ENCODE assay signal across 1 cellular context in genomic region chr10:59906417-59907202, GRCh38.
A peak's percentile ranks its signal among the peaks of the same experiment; 100 is the strongest.
TF ChIP-seq lines count a peak whose summit lies in the region.

Gene CCDC6 (minus strand): TSS chr10:59906556. CDS start chr10:59906424, 132 bp downstream.

TF ChIP-seq in K562, 482 proteins besides CTCF, POLR2A, EP300 and RAD21 (continued from another document and continues in another):
- TF ChIP-seq UBTF (IDR thresholded peaks at IDR 0.05; ENCODE audit: borderline replicate concordance in 1 of 2, low read depth in 2 of 2, low read length in 2 of 2) = peak in 1 of 2 experiments; percentile 96; a peak in 3 of 4 replicates
- no peak for TF ChIP-seq TCF7 (IDR thresholded peaks at IDR 0.05; ENCODE audit: borderline replicate concordance)
- 0 out of 2 replicates have a peak, but pooled peaks have one; percentile 34 for TF ChIP-seq ZFP91 (CRISPR knock-in tag; IDR thresholded peaks at IDR 0.05)
- TF ChIP-seq KDM1A (IDR thresholded peaks at IDR 0.05) = peak; percentile 47 to 70; a peak in 3 of 4 replicates
- no peak for TF ChIP-seq ZFPM2 (CRISPR knock-in tag; IDR thresholded peaks at IDR 0.05)
- no peak for TF ChIP-seq POLR2AphosphoS2 (IDR thresholded peaks at IDR 0.05; ENCODE audit: low read length)
- TF ChIP-seq ZNF699 (CRISPR knock-in tag; IDR thresholded peaks at IDR 0.05; ENCODE audit: insufficient replicate concordance) = no peak
- peak; percentile 98 for TF ChIP-seq MGA (IDR thresholded peaks at IDR 0.05)
- peak; percentile 66 for TF ChIP-seq ZNF431 (CRISPR knock-in tag; IDR thresholded peaks at IDR 0.05)
- peak; percentile 41; the same call in 1 of the 2 replicates for TF ChIP-seq ZNF133 (CRISPR knock-in tag; IDR thresholded peaks at IDR 0.05)
- TF ChIP-seq, protein P1, sequence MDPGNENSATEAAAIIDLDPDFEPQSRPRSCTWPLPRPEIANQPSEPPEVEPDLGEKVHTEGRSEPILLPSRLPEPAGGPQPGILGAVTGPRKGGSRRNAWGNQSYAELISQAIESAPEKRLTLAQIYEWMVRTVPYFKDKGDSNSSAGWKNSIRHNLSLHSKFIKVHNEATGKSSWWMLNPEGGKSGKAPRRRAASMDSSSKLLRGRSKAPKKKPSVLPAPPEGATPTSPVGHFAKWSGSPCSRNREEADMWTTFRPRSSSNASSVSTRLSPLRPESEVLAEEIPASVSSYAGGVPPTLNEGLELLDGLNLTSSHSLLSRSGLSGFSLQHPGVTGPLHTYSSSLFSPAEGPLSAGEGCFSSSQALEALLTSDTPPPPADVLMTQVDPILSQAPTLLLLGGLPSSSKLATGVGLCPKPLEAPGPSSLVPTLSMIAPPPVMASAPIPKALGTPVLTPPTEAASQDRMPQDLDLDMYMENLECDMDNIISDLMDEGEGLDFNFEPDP (CRISPR knock-in tag; IDR thresholded peaks at IDR 0.05) = 0 out of 2 replicates have a peak, but pooled peaks have one; percentile 36
- TF ChIP-seq MAFF (IDR thresholded peaks at IDR 0.05; ENCODE audit: low read length) = no peak
- no peak for TF ChIP-seq DDX20 (tag; IDR thresholded peaks at IDR 0.05; ENCODE audit: low read depth)
- peak; percentile 86 for TF ChIP-seq XRCC5 (IDR thresholded peaks at IDR 0.05; ENCODE audit: low read depth, low read length)
- peak; percentile 94 for TF ChIP-seq HDAC2 (IDR thresholded peaks at IDR 0.05)
- no peak for TF ChIP-seq E4F1 (CRISPR knock-in tag; IDR thresholded peaks at IDR 0.05; ENCODE audit: borderline replicate concordance)
- no peak for TF ChIP-seq ZFP30 (CRISPR knock-in tag; IDR thresholded peaks at IDR 0.05; ENCODE audit: borderline replicate concordance)
- TF ChIP-seq ZNF134 (CRISPR knock-in tag; conservative IDR thresholded peaks at IDR 0.05) = peak; percentile 59; the same call in 1 of the 2 replicates
- TF ChIP-seq CBX1 (IDR thresholded peaks at IDR 0.05; ENCODE audit: low read depth) = peak; percentile 53
- 0 out of 2 replicates have a peak, but pooled peaks have one; percentile 11 for TF ChIP-seq CBFA2T2 (conservative IDR thresholded peaks at IDR 0.05)
- TF ChIP-seq SMARCA5 (IDR thresholded peaks at IDR 0.05) = peak; percentile 18; the same call in 1 of the 2 replicates
- no peak for TF ChIP-seq MCM7 (IDR thresholded peaks at IDR 0.05)
- TF ChIP-seq HNRNPUL1 (IDR thresholded peaks at IDR 0.05; ENCODE audit: low read length) = no peak
- TF ChIP-seq NCOA1 (IDR thresholded peaks at IDR 0.05; ENCODE audit: low read depth) = no peak
- peak; percentile 90; the same call in 1 of the 2 replicates for TF ChIP-seq MTA3 (IDR thresholded peaks at IDR 0.05; ENCODE audit: borderline replicate concordance)
- TF ChIP-seq ZNF696 (CRISPR knock-in tag; conservative IDR thresholded peaks at IDR 0.05) = no peak
- no peak for TF ChIP-seq ZNF518B (CRISPR knock-in tag; IDR thresholded peaks at IDR 0.05)
- TF ChIP-seq DMBX1 (CRISPR knock-in tag; IDR thresholded peaks at IDR 0.05; ENCODE audit: borderline replicate concordance) = peak; percentile 74
- TF ChIP-seq NR3C1 (CRISPR knock-in tag; IDR thresholded peaks at IDR 0.05) = 0 out of 2 replicates have a peak, but pooled peaks have one; percentile 36
- TF ChIP-seq, protein P2, sequence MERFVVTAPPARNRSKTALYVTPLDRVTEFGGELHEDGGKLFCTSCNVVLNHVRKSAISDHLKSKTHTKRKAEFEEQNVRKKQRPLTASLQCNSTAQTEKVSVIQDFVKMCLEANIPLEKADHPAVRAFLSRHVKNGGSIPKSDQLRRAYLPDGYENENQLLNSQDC (CRISPR knock-in tag; IDR thresholded peaks at IDR 0.05) = no peak
- TF ChIP-seq POLR2B (IDR thresholded peaks at IDR 0.05; ENCODE audit: low read depth, partially characterized antibody) = peak; percentile 66
- TF ChIP-seq NFIC (IDR thresholded peaks at IDR 0.05) = peak; percentile 56
- 0 out of 2 replicates have a peak, but pooled peaks have one; percentile 48 for TF ChIP-seq ZBTB7A (IDR thresholded peaks at IDR 0.05; ENCODE audit: borderline replicate concordance, control insufficient read depth, low read depth, low read length)
